In the genomic region with DNA sequence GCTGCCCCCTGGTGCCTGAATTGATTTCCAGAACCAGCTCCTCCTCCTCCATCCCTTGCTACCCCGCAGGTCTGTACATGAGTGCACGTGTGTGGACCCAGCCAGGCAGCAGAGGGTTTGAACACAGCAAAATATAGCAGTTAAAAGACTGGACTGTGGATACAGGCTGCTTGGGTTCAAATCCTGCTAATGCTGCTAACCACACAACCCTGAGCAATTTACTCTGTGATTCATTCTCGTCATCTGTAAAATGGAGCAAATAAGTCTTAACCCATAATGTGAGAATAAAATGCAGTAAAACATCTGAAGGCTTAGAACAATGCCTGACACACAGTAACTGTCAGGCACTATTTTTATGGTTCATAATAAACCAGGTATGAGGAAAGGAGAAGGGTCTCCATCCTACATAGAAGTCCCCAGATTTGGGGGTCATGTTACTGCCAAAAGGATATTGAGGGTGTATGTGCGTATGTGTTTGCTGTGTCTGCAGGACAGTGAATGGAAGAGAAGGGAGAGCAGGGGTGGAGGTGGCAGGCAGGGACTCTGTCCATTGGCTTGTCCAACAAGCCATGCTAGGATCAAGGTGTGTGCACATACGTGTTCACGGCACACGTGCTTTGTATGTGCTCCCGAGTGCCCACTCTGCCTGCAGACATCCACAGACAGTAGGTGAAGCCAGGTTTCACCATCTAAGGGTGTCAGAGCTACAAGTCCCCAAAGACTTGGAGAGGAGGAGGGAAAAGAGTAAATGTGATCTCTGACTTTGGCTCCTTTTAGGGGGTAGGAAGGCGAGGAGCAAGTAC, we compare ENCODE assay signal across 8 cellular contexts. TPM values are rescaled to one million over a fixed set of nuclear protein-coding genes. Genes with fewer than 3 reads are reported as not detected.
DNase-seq lines count a peak whose midpoint lies in the region; ATAC-seq and TF ChIP-seq lines count a peak whose summit lies in the region.

No MANE protein-coding gene starts in this region.

- H3K36me3 Mint-ChIP-seq in activated naive CD8-positive, alpha-beta T cell: no peaks in the 10 kb centered on the region

- DNase-seq in right lobe of liver (no peak), thyroid gland (no peak), C1 segment of cervical spinal cord (lab: John Stamatoyannopoulos, UW) (no peak)
- DNase-seq in activated CD4-positive, CD25-positive, alpha-beta regulatory T cell (lab: John Stamatoyannopoulos, UW): no peak
- no peak for DNase-seq in stimulated activated CD4-positive, alpha-beta T cell treated with anti-CD3 and anti-CD28 coated beads, Interleukin-1b, Interleukin-23, amount 100 ng/mL, for 48 hours

- H3K9me3 ChIP-seq in right lobe of liver (no peaks in the 10 kb centered on the region), thyroid gland (no peaks in the 10 kb centered on the region)

- H3K4me3 ChIP-seq in right lobe of liver: no peak overlapping the region
- H3K4me3 ChIP-seq in thyroid gland (replicated peaks in 1 of 3): peak overlapping the region in 1 of 3 donors; percentile 74

- H3K27ac ChIP-seq in right lobe of liver: peak overlapping the region; percentile 73 to 100 (median 100)
- H3K27ac ChIP-seq in thyroid gland: peak overlapping the region; percentile 96 to 99 (median 99)

- H3K9me3 Mint-ChIP-seq in activated naive CD8-positive, alpha-beta T cell (ENCODE audit: low read depth): no peaks in the 10 kb centered on the region

- H3K4me1 Mint-ChIP-seq in activated naive CD8-positive, alpha-beta T cell (ENCODE audit: low read depth): peaks cover 38% of the 10 kb centered on the region

- 39% methylated on average over 5 of the region's 9 CpGs for WGBS in right lobe of liver (ENCODE audit: insufficient coverage, low coverage, low lambda C conversion rate, missing lambda C conversion rate)
- 55 to 66% methylated on average over 9 of the region's 9 CpGs for WGBS in thyroid gland, 2 donors

- H3K4me1 ChIP-seq in right lobe of liver: peaks cover 0 to 24% (median 3%) of the 10 kb centered on the region in 4 donors
- peaks cover 7 to 23% of the 10 kb centered on the region in 2 donors for H3K4me1 ChIP-seq in thyroid gland

- intact Hi-C loops in right lobe of liver (cut with DNase I) (loop anchor here in 1 of 2 donors (5.0 kb wide), 1 partner anchor 45 kb away; no protein-coding TSS in a partner anchor), thyroid gland (cut with DNase I) (loop anchor here (5.0 to 10.0 kb wide), 2 partner anchors 45 to 108 kb away; partner anchors contain the start of gene ZBTB39)

- TF ChIP-seq POLR2A in right lobe of liver (IDR thresholded peaks at IDR 0.05) (no peak), thyroid gland (IDR thresholded peaks at IDR 0.05) (no peak)

- H3K27ac Mint-ChIP-seq in activated naive CD8-positive, alpha-beta T cell: peak overlapping the region; percentile 97

- H3K4me3 Mint-ChIP-seq in activated naive CD8-positive, alpha-beta T cell: peak overlapping the region; percentile 100

- H3K36me3 ChIP-seq in right lobe of liver (peaks cover 0 to 4% (median 0%) of the 10 kb centered on the region in 4 donors), thyroid gland (no peaks in the 10 kb centered on the region)

- no peaks in the 10 kb centered on the region for H3K27me3 ChIP-seq in right lobe of liver
- no peaks in the 10 kb centered on the region for H3K27me3 ChIP-seq in thyroid gland

- ATAC-seq in GM18520 (IDR thresholded peaks at IDR 0.05; ENCODE audit: unreplicated experiment) (peak; percentile 42), HG03097 (IDR thresholded peaks at IDR 0.05; ENCODE audit: low FRiP score, unreplicated experiment) (peak; percentile 42), right lobe of liver (no peak)

- H3K27me3 Mint-ChIP-seq in activated naive CD8-positive, alpha-beta T cell: no peaks in the 10 kb centered on the region

- TF ChIP-seq CTCF in right lobe of liver (IDR thresholded peaks at IDR 0.05): peak in 3 of 4 donors; percentile 81 to 90 (median 85)
- peak in 3 of 6 experiments; percentile 41 to 80 (median 57) for TF ChIP-seq CTCF in thyroid gland (IDR thresholded peaks at IDR 0.05)

RNA-seq across cellular contexts. Expression of gene STAT6, which starts 1.5 kb away (rescaled TPM):
- total RNA-seq in right lobe of liver (100 to 1,000 TPM in 3 of 6 experiments, 10 to 100 TPM in 3; 61.8 to 108 (median 94.7) TPM), thyroid gland (100 to 1,000 TPM in 1 of 4 donors, 10 to 100 TPM in 3; 79.0 to 144 (median 89.8) TPM)

RNA-seq across cellular contexts. Expression of gene LRP1, which starts 15.6 kb away (rescaled TPM):
- total RNA-seq in right lobe of liver (100 to 1,000 TPM; 268 to 387 (median 301) TPM), thyroid gland (100 to 1,000 TPM in 3 of 4 donors, 10 to 100 TPM in 1; 98.5 to 161 (median 118) TPM)

RNA-seq across cellular contexts. Expression of gene NAB2, which starts 23.8 kb away (rescaled TPM):
- total RNA-seq in right lobe of liver: 10 to 100 TPM in 2 of 6 experiments, 1 to 10 TPM in 4; 6.1 to 13.1 (median 8.9) TPM
- total RNA-seq in thyroid gland: 10 to 100 TPM; 11.8 to 48.0 (median 16.1) TPM

RNA-seq across cellular contexts. Expression of gene NEMP1, which starts 34.1 kb away (rescaled TPM):
- 1 to 10 TPM; 3.8 to 6.2 (median 4.8) TPM for total RNA-seq in right lobe of liver
- 10 to 100 TPM in 2 of 4 donors, 1 to 10 TPM in 2; 5.6 to 10.9 (median 9.2) TPM for total RNA-seq in thyroid gland

RNA-seq across cellular contexts. Expression of gene LRP1-AS, which starts 34.7 kb away (rescaled TPM):
- not detected for total RNA-seq in right lobe of liver
- not detected for total RNA-seq in thyroid gland

Comparison
In these comparisons a context has a peak if more than half of its experiments do, and no peak if none do; other contexts are left out.
1. ATAC-seq: peak in GM18520 (single experiment) and HG03097 (single experiment); none in right lobe of liver (0 of 4).